In the genomic region with DNA sequence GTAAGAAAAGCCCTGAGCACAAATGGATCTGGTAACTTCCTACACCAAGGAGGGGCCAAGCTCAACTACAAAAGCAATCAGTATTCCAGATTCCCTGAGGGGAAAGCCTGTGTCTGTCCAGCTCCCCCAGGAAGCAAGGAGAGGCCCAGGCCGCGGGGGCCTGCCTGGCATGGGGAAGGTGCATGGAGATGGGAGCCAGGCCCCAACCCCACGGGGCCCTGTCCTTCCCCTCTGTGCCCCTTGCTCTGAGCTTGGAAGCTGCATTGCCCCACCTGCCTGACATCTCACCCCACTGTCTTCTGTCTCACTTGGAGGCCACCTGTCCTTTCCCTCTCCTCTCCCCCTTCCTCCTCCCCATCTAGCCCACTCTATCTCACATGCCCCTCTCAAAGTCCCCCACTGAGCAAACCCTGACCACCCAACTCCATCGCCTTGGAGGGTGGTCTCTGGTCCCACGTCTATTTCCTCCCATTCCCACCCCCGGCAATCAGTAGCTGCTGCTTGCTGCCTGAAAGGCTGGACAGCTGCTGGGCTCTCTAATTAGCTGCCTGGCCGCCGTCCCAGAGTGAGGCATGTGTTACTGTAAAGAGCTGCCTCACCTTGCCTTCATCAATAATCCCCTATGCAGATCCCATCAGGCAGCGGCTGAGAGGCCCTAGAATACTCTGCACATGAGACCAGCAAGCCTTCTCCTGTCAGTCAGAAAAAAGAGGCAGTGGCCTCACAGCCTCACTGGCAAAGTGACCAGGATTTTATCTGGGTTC, we compare ENCODE assay signal across 13 cellular contexts. TPM values are rescaled to one million over a fixed set of nuclear protein-coding genes. Genes with fewer than 3 reads are reported as not detected.
DNase-seq lines count a peak whose midpoint lies in the region; ATAC-seq and TF ChIP-seq lines count a peak whose summit lies in the region.
"Had no signal": no experiment of that assay in that cellular context is flagged by ENCODE, and none has a peak within 500 bp of the region (broad histone marks: within the 10 kb centered on the region; RNA-seq: fewer than 3 reads in every experiment).

No MANE protein-coding gene starts in this region.

- intact Hi-C loops in OCI-LY7 (cut with micrococcal nuclease; ENCODE audit: unreplicated experiment), result no loop called here

- H4K20me1 ChIP-seq in Karpas-422 (ENCODE audit: insufficient read depth, low read depth, low read length), result no peaks in the 10 kb centered on the region
- H4K20me1 ChIP-seq in OCI-LY7 (ENCODE audit: insufficient read depth, low read length), result no peaks in the 10 kb centered on the region
- H4K20me1 ChIP-seq: BLaER1 had no signal

- DNase-seq in COLO668 (lab: John Stamatoyannopoulos, UW; ENCODE audit: unreplicated experiment) (peak; percentile 86), Karpas-422 (no peak), OCI-LY7 (ENCODE audit: low spot score) (no peak), MG63 (no peak)
- no peak for DNase-seq in activated naive CD4-positive, alpha-beta T cell treated with Interleukin-2 at 50 U/mL for 16 hours
- DNase-seq: activated naive CD4-positive, alpha-beta T cell treated with anti-CD3 and anti-CD28 coated beads, Interleukin-2, amount 50 U/mL, for 16 hours; left colon; thyroid gland had no signal

- H3K9me2 ChIP-seq in Karpas-422 (replicated peaks; ENCODE audit: insufficient read depth, low read length) (no peaks in the 10 kb centered on the region), OCI-LY7 (ENCODE audit: insufficient read depth, low read length) (no peaks in the 10 kb centered on the region)

- H3K27ac ChIP-seq in Karpas-422 (ENCODE audit: low read length), result peak overlapping the region; percentile 95
- H3K27ac ChIP-seq in OCI-LY7 (ENCODE audit: low read depth, low read length, poor library complexity, severe bottlenecking), result peak overlapping the region; percentile 72
- no peak overlapping the region for H3K27ac ChIP-seq in iPS-20b (ENCODE audit: low read length)
- H3K27ac ChIP-seq: BLaER1, SK-N-MC, thyroid gland had no signal

- ATAC-seq in HG02884 (IDR thresholded peaks at IDR 0.05; ENCODE audit: unreplicated experiment) (no peak), GM18520 (IDR thresholded peaks at IDR 0.05; ENCODE audit: unreplicated experiment) (no peak)
- ATAC-seq: left colon had no signal

- H3K36me3 ChIP-seq in Karpas-422 (ENCODE audit: insufficient read depth, low read length), result peaks cover under 1% of the 10 kb centered on the region; the same call in 1 of the 2 replicates
- H3K36me3 ChIP-seq in OCI-LY7 (ENCODE audit: insufficient read depth, low read length), result peaks cover 22% of the 10 kb centered on the region
- H3K36me3 ChIP-seq in iPS-20b (ENCODE audit: insufficient read depth, low read depth, low read length), result no peaks in the 10 kb centered on the region
- no peaks in the 10 kb centered on the region for H3K36me3 ChIP-seq in MG63
- H3K36me3 ChIP-seq: thyroid gland had no signal

- peak overlapping the region; percentile 32 for H3K9ac ChIP-seq in Karpas-422 (ENCODE audit: low read length)
- H3K9ac ChIP-seq in iPS-20b (ENCODE audit: low read depth, low read length), result no peak overlapping the region
- H3K9ac ChIP-seq: BLaER1 had no signal

- POLR2A ChIA-PET in OCI-LY7 (lab: Charles Lee), result interaction anchor here (0.6 to 2.6 kb wide), 5 partner anchors 12 to 75 kb away, joined by 3 to 15 read pairs (median 3); no protein-coding TSS in a partner anchor

- BruUV-seq in OCI-LY7 (replicated peaks; lab: Mats Ljungman, UMichigan), result no TSS peak

- H2AFZ ChIP-seq in Karpas-422 (ENCODE audit: low read length) (no peak overlapping the region; the same call in 1 of the 2 replicates), OCI-LY7 (ENCODE audit: low read length) (no peak overlapping the region)

- H3K4me1 ChIP-seq in Karpas-422 (ENCODE audit: low read length), result peaks cover 64% of the 10 kb centered on the region
- H3K4me1 ChIP-seq in OCI-LY7 (ENCODE audit: insufficient read depth, low read length, poor library complexity, severe bottlenecking), result peaks cover 60% of the 10 kb centered on the region
- peaks cover 15% of the 10 kb centered on the region for H3K4me1 ChIP-seq in iPS-20b (ENCODE audit: insufficient read depth, low read length)
- H3K4me1 ChIP-seq: thyroid gland had no signal

- CTCF ChIA-PET in OCI-LY7 (lab: Charles Lee; ENCODE audit: unreplicated experiment), result no interaction called here

- H3K27me3 ChIP-seq in Karpas-422 (ENCODE audit: low read length) (no peaks in the 10 kb centered on the region), iPS-20b (ENCODE audit: insufficient read depth, low read length) (no peaks in the 10 kb centered on the region), MG63 (no peaks in the 10 kb centered on the region)
- H3K27me3 ChIP-seq: BLaER1, thyroid gland had no signal

- no peak for TF ChIP-seq CTCF in OCI-LY7 (conservative IDR thresholded peaks at IDR 0.05; ENCODE audit: low read length)

- H3K4me3 ChIP-seq in Karpas-422 (ENCODE audit: low read length) (no peak overlapping the region), OCI-LY7 (ENCODE audit: low read depth, low read length, poor library complexity, severe bottlenecking) (no peak overlapping the region), iPS-20b (ENCODE audit: low read length) (0 out of 2 replicates have a peak overlapping the region, but pooled peaks have one; percentile 35), MG63 (no peak overlapping the region)
- H3K4me3 ChIP-seq: BLaER1, SK-N-MC, thyroid gland had no signal

- H3K4me2 ChIP-seq in Karpas-422 (ENCODE audit: low read depth, low read length, poor library complexity, severe bottlenecking), result peak overlapping the region; percentile 27
- 0 out of 2 replicates have a peak overlapping the region, but pooled peaks have one; percentile 28 for H3K4me2 ChIP-seq in OCI-LY7 (ENCODE audit: low read length)
- H3K4me2 ChIP-seq: BLaER1 had no signal

- H3K79me2 ChIP-seq in Karpas-422 (ENCODE audit: low read length) (peaks cover 19% of the 10 kb centered on the region; the same call in 1 of the 2 replicates), OCI-LY7 (ENCODE audit: insufficient read depth, low read depth, low read length) (no peaks in the 10 kb centered on the region)

- peaks cover 14% of the 10 kb centered on the region; the same call in 1 of the 2 replicates for H3K9me3 ChIP-seq in Karpas-422 (ENCODE audit: low read length)
- H3K9me3 ChIP-seq in OCI-LY7 (ENCODE audit: low read length), result peaks cover 41% of the 10 kb centered on the region; the same call in 1 of the 2 replicates
- peaks cover 12% of the 10 kb centered on the region; the same call in 1 of the 2 replicates for H3K9me3 ChIP-seq in iPS-20b (ENCODE audit: insufficient read depth, low read depth, low read length)
- no peaks in the 10 kb centered on the region for H3K9me3 ChIP-seq in MG63
- H3K9me3 ChIP-seq: thyroid gland had no signal

RNA-seq across cellular contexts. Expression of gene TMEM229B, which starts 3.4 kb away (rescaled TPM):
- 60.2 and 84.7 TPM in 2 replicates for total RNA-seq in Karpas-422 (2014; rRNA removed; shearing (Covaris generic); ENCODE audit: low replicate concordance)
- 3.9 and 4.8 TPM in 2 replicates for total RNA-seq in OCI-LY7 (2014; rRNA removed; shearing (Covaris generic))
- total RNA-seq in OCI-LY7 (2022), result 8.5 and 11.7 TPM in 2 replicates
- total RNA-seq in MG63 (2014; rRNA removed; shearing (Covaris generic); ENCODE audit: low replicate concordance), result 5.9 TPM in 1 of 2 replicates, not detected in the other

RNA-seq across cellular contexts. Expression of gene PLEKHH1, which starts 41.2 kb away (rescaled TPM):
- 0.83 and 3.7 TPM in 2 replicates for total RNA-seq in Karpas-422 (2014; rRNA removed; shearing (Covaris generic); ENCODE audit: low replicate concordance)
- total RNA-seq in OCI-LY7 (2014; rRNA removed; shearing (Covaris generic)), result not detected in 2 replicates
- not detected in 2 replicates for total RNA-seq in OCI-LY7 (2022)
- total RNA-seq in MG63 (2014; rRNA removed; shearing (Covaris generic); ENCODE audit: low replicate concordance), result 0.07 and 0.47 TPM in 2 replicates
